21 cellular contexts compared by ENCODE assay signal in the genomic region with DNA sequence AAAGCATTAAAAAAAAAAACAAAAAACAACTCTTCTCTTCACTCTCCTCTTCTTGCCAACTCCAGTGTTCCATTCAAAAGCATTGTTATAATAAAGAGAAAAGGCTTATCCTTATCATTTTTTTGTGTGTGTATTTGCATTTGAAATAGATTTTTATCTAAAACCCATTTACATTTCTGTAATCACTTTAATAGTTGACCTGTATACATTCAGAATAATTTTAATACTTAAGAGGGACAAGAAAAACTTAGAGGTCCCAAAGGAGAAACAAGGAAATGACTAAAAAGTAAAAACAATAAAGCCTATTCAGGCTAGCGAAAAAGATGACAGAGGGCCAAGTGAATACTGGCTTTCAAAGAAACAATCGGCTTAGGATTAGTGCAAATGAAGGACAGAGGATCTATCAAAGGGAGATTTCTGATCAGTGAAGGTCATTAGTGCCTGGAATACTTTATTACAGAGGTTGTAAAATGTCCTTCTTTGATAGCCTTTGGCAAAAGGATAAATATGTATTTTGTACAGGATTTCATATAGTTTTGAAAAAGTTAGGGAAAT.
"Had no signal": no experiment of that assay in that cellular context is flagged by ENCODE, and none has a peak within 500 bp of the region (broad histone marks: within the 10 kb centered on the region; RNA-seq: fewer than 3 reads in every experiment).

No MANE protein-coding gene starts in this region.

- H3K36me3 ChIP-seq: lower lobe of right lung, ovary, right atrium auricular region, upper lobe of right lung had no signal

- H3K27me3 ChIP-seq: body of pancreas, hepatocyte, ovary, right atrium auricular region, upper lobe of right lung had no signal

- H3K4me3 ChIP-seq: body of pancreas, dorsolateral prefrontal cortex, hepatocyte, lower lobe of right lung, ovary, psoas muscle, right atrium auricular region, upper lobe of right lung had no signal

- H3K27ac ChIP-seq: body of pancreas, dorsolateral prefrontal cortex, epithelial cell of prostate, hepatocyte, lower lobe of right lung, ovary, psoas muscle, right atrium auricular region, upper lobe of right lung, VCaP had no signal

- H3K4me2 ChIP-seq: hepatocyte had no signal

- DNase-seq: activated CD4-positive, alpha-beta T cell treated with anti-CD3 and anti-CD28 coated beads, Interleukin-2, amount 50 U/mL, for 48 hours; activated CD8-positive, alpha-beta memory T cell treated with anti-CD3 and anti-CD28 coated beads, Interleukin-2, amount 50 U/mL, for 48 hours; activated naive CD4-positive, alpha-beta T cell treated with anti-CD3 and anti-CD28 coated beads for 36 hours; activated T-cell treated with anti-CD3 and anti-CD28 coated beads, Interleukin-2, amount 50 U/mL, for 4 hours; amygdala; body of pancreas; caudate nucleus; dorsolateral prefrontal cortex; immature natural killer cell; lower lobe of right lung; naive thymus-derived CD8-positive, alpha-beta T cell; ovary; psoas muscle; stimulated activated CD4-positive, alpha-beta T cell treated with anti-CD3 and anti-CD28 coated beads, Interleukin-12 subunit alpha, Interleukin-12 subunit beta, amount 100 ng/mL, for 4 hours; stimulated activated CD4-positive, alpha-beta T cell treated with anti-CD3 and anti-CD28 coated beads, Interleukin-4, amount 100 ng/mL, for 4 hours; stimulated activated naive CD8-positive, alpha-beta T cell treated with anti-CD3 and anti-CD28 coated beads, Interleukin-15, Interleukin-2, amounts not matched to agents 100 U/mL and 50 U/mL, for 24 hours; upper lobe of right lung had no signal

- H3K9me3 ChIP-seq: body of pancreas, lower lobe of right lung, ovary, psoas muscle, right atrium auricular region, upper lobe of right lung had no signal

- H2AFZ ChIP-seq: hepatocyte had no signal

- H3K4me1 ChIP-seq: body of pancreas, lower lobe of right lung, psoas muscle, right atrium auricular region, upper lobe of right lung had no signal
